ENCODE assay signal across 22 cellular contexts in genomic region chrX:132501606-132502005, GRCh38.
"Had no signal": no experiment of that assay in that cellular context is flagged by ENCODE, and none has a peak within 500 bp of the region (broad histone marks: within the 10 kb centered on the region; RNA-seq: fewer than 3 reads in every experiment).

No MANE protein-coding gene starts in this region.

- H3K4me3 ChIP-seq: cardiac muscle cell, esophagus squamous epithelium, hepatocyte, left ventricle myocardium inferior, spleen, tibial artery had no signal

- H3K4me3 Mint-ChIP-seq: activated B cell treated with CpG ODN at 0.5 μM for 24 hours; activated CD4-positive, alpha-beta memory T cell treated with anti-CD3 and anti-CD28 coated beads for 36 hours; activated naive CD4-positive, alpha-beta T cell treated with anti-CD3 and anti-CD28 coated beads for 36 hours; endodermal cell; natural killer cell; stimulated activated naive CD8-positive, alpha-beta T cell treated with anti-CD3 and anti-CD28 coated beads, Interleukin-15, Interleukin-2, amounts not matched to agents 100 ng/mL and 50 ng/mL, for 24 hours; T-helper 1 cell treated with Interleukin-12 subunit alpha and Interleukin-12 subunit beta and Interleukin-4 antibody, amounts not matched to agents 30 μg/mL and 1 μg/mL, for 36 hours had no signal

- ATAC-seq: foreskin keratinocyte, natural killer cell had no signal

- H3K9me3 Mint-ChIP-seq: activated B cell treated with CpG ODN at 0.5 μM for 24 hours; activated CD4-positive, alpha-beta memory T cell treated with anti-CD3 and anti-CD28 coated beads for 36 hours; activated naive CD4-positive, alpha-beta T cell treated with anti-CD3 and anti-CD28 coated beads for 36 hours; endodermal cell; natural killer cell; stimulated activated naive CD8-positive, alpha-beta T cell treated with anti-CD3 and anti-CD28 coated beads, Interleukin-15, Interleukin-2, amounts not matched to agents 100 ng/mL and 50 ng/mL, for 24 hours; T-helper 1 cell treated with Interleukin-12 subunit alpha and Interleukin-12 subunit beta and Interleukin-4 antibody, amounts not matched to agents 30 μg/mL and 1 μg/mL, for 36 hours had no signal

- H3K27me3 Mint-ChIP-seq: activated B cell treated with CpG ODN at 0.5 μM for 24 hours; activated CD4-positive, alpha-beta memory T cell treated with anti-CD3 and anti-CD28 coated beads for 36 hours; stimulated activated naive CD8-positive, alpha-beta T cell treated with anti-CD3 and anti-CD28 coated beads, Interleukin-15, Interleukin-2, amounts not matched to agents 100 ng/mL and 50 ng/mL, for 24 hours had no signal

- H3K9me3 ChIP-seq: esophagus squamous epithelium, left ventricle myocardium inferior, spleen, tibial artery had no signal

- H3K27me3 ChIP-seq: cardiac muscle cell, esophagus squamous epithelium, foreskin keratinocyte, hepatocyte, tibial artery had no signal

- DNase-seq: activated B cell treated with CpG ODN at 0.5 μM for 24 hours; activated CD4-positive, alpha-beta memory T cell treated with anti-CD3 and anti-CD28 coated beads for 36 hours; activated CD4-positive, alpha-beta T cell treated with anti-CD3 and anti-CD28 coated beads for 48 hours; activated naive CD4-positive, alpha-beta T cell treated with anti-CD3 and anti-CD28 coated beads for 36 hours; activated T-cell treated with anti-CD3 and anti-CD28 coated beads, Interleukin-2, amount 50 U/mL, for 48 hours; cortex of kidney; endodermal cell; esophagus squamous epithelium; foreskin keratinocyte; kidney glomerular epithelial cell; left ventricle myocardium inferior; midbrain; natural killer cell; spleen; substantia nigra; T1000; tibial artery had no signal

- H3K27ac ChIP-seq: cardiac muscle cell, esophagus squamous epithelium, foreskin keratinocyte, hepatocyte, left ventricle myocardium inferior, spleen, tibial artery had no signal

- H3K27ac Mint-ChIP-seq: activated B cell treated with CpG ODN at 0.5 μM for 24 hours; activated CD4-positive, alpha-beta memory T cell treated with anti-CD3 and anti-CD28 coated beads for 36 hours; activated naive CD4-positive, alpha-beta T cell treated with anti-CD3 and anti-CD28 coated beads for 36 hours; endodermal cell; natural killer cell; progenitor cell of endocrine pancreas; stimulated activated naive CD8-positive, alpha-beta T cell treated with anti-CD3 and anti-CD28 coated beads, Interleukin-15, Interleukin-2, amounts not matched to agents 100 ng/mL and 50 ng/mL, for 24 hours; T-helper 1 cell treated with Interleukin-12 subunit alpha and Interleukin-12 subunit beta and Interleukin-4 antibody, amounts not matched to agents 30 μg/mL and 1 μg/mL, for 36 hours had no signal

- H3K79me2 ChIP-seq: hepatocyte had no signal

- H2AFZ ChIP-seq: hepatocyte had no signal

- H3K4me1 ChIP-seq: esophagus squamous epithelium, foreskin keratinocyte, left ventricle myocardium inferior, spleen, tibial artery had no signal

- H3K4me1 Mint-ChIP-seq: activated B cell treated with CpG ODN at 0.5 μM for 24 hours, natural killer cell had no signal

- H3K36me3 ChIP-seq: cardiac muscle cell, esophagus squamous epithelium, left ventricle myocardium inferior, spleen, tibial artery had no signal

- H3K4me2 ChIP-seq: hepatocyte had no signal

- H3K36me3 Mint-ChIP-seq: activated CD4-positive, alpha-beta memory T cell treated with anti-CD3 and anti-CD28 coated beads for 36 hours; natural killer cell had no signal
